10 cellular contexts compared by ENCODE assay signal in the genomic region with DNA sequence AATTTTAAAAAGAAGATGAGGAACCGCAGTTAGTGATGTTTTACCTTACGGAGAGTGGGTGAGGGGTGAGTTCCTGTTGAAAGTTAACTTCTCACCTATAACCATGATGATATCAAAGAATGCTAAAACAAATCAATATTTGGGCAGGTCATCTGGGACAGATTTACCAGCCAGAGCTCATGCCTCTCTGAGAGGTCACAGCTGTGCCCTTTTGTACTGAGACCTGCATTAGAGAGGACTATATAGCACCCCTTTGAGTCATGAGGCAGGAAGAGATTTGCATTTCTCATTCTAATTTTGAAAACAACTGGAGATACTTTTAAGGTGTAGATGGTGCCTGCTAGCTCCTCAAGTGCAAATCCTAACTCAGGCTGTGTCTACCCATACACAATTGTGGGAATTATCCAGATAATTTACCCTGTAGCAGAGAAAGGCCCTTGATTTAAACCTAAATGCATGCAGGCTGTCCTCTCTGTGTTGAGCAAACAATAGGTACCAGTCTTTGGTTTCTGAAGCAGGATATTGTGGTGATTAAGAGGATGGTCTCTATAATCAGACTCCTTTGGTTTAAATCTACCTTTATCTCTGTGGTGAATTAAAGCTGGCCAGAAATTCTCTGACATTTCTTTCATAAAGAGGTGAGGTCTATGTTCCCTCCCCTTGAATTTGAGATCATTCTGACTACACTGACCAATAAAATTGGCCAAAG. TPM values are rescaled to one million over a fixed set of nuclear protein-coding genes. Genes with fewer than 3 reads are reported as not detected.
A peak's percentile ranks its signal among the peaks of the same experiment; 100 is the strongest.
DNase-seq lines count a peak whose midpoint lies in the region; ATAC-seq and TF ChIP-seq lines count a peak whose summit lies in the region.
"Had no signal": no experiment of that assay in that cellular context is flagged by ENCODE, and none has a peak within 500 bp of the region (broad histone marks: within the 10 kb centered on the region; RNA-seq: fewer than 3 reads in every experiment).

No MANE protein-coding gene starts in this region.

- DNase-seq in GM10248 (ENCODE audit: extremely low spot score) (peak; percentile 28), PC-9 (peak in 1 of 2 experiments; percentile 44), T-helper 2 cell (no peak), NCI-H2227 (lab: John Stamatoyannopoulos, UW; ENCODE audit: unreplicated experiment) (no peak), Right ventricle myocardium inferior (ENCODE audit: missing footprints) (no peak)
- no peak for DNase-seq in activated naive CD4-positive, alpha-beta T cell (lab: John Stamatoyannopoulos, UW)
- DNase-seq: head of caudate nucleus had no signal

- TF ChIP-seq CTCF in GM10248 (IDR thresholded peaks at IDR 0.05; ENCODE audit: control extremely low read depth, extremely low read depth, low read depth, missing control alignments), result no peak
- TF ChIP-seq CTCF in PC-9 (conservative IDR thresholded peaks at IDR 0.05), result no peak

- intact Hi-C loops in PC-9 (cut with micrococcal nuclease; ENCODE audit: unreplicated experiment), result no loop called here
- intact Hi-C loops in Right ventricle myocardium inferior (cut with DNase I), result no loop called here

- H3F3A ChIP-seq in PC-9 (ENCODE audit: insufficient read depth, low read depth), result peaks cover 9% of the 10 kb centered on the region; the same call in 1 of the 2 replicates

- H3K4me1 ChIP-seq in PC-9 (replicated peaks; ENCODE audit: insufficient read depth), result peaks cover 32% of the 10 kb centered on the region

- no peak overlapping the region for H2AFZ ChIP-seq in PC-9

- no peaks in the 10 kb centered on the region for H3K79me2 ChIP-seq in PC-9 (ENCODE audit: low read depth)

- no peaks in the 10 kb centered on the region for H4K20me1 ChIP-seq in PC-9 (ENCODE audit: insufficient read depth)

- H3K4me2 ChIP-seq in PC-9, result peak overlapping the region; percentile 13; the same call in 1 of the 2 replicates

- CTCF ChIA-PET in GM10248 (lab: Yijun Ruan, JAX), result interaction anchor here (0.8 to 2.5 kb wide), 7 partner anchors 11 to 302 kb away, joined by 3 to 7 read pairs (median 4); no protein-coding TSS in a partner anchor
- CTCF ChIA-PET in PC-9 (lab: Charles Lee), result no interaction called here

- BruUV-seq in PC-9 (replicated peaks; lab: Mats Ljungman, UMichigan), result no TSS peak

- ATAC-seq in GM19467 (IDR thresholded peaks at IDR 0.05; ENCODE audit: unreplicated experiment) (peak; percentile 86), HG02981 (IDR thresholded peaks at IDR 0.05; ENCODE audit: unreplicated experiment) (peak; percentile 70), Right ventricle myocardium inferior (no peak)

- no peaks in the 10 kb centered on the region for H3K36me3 ChIP-seq in PC-9 (ENCODE audit: low read depth)

- H3K9me2 ChIP-seq in PC-9 (ENCODE audit: insufficient read depth), result no peaks in the 10 kb centered on the region; the same call in 1 of the 2 replicates

- H3K4me3 ChIP-seq in PC-9, result no peak overlapping the region

- peak overlapping the region; percentile 27; the same call in 1 of the 2 replicates for H3K27ac ChIP-seq in PC-9

- POLR2A ChIA-PET in GM10248 (lab: Yijun Ruan, JAX) (no interaction called here), PC-9 (lab: Charles Lee; ENCODE audit: unreplicated experiment) (no interaction called here)

- H3K27me3 ChIP-seq in PC-9 (ENCODE audit: insufficient read depth, low read depth), result no peaks in the 10 kb centered on the region

- no peaks in the 10 kb centered on the region for H3K9me3 ChIP-seq in PC-9 (ENCODE audit: insufficient read depth, low read depth)

RNA-seq across cellular contexts. Expression of gene TM4SF4, which starts 5.8 kb away (rescaled TPM):
- total RNA-seq in PC-9 (2021) (not detected in 2 replicates), Right ventricle myocardium inferior (not detected)
- total RNA-seq: neural crest cell had no signal
